Comparison of ENCODE assay signal across 1 cellular context in the genomic region with DNA sequence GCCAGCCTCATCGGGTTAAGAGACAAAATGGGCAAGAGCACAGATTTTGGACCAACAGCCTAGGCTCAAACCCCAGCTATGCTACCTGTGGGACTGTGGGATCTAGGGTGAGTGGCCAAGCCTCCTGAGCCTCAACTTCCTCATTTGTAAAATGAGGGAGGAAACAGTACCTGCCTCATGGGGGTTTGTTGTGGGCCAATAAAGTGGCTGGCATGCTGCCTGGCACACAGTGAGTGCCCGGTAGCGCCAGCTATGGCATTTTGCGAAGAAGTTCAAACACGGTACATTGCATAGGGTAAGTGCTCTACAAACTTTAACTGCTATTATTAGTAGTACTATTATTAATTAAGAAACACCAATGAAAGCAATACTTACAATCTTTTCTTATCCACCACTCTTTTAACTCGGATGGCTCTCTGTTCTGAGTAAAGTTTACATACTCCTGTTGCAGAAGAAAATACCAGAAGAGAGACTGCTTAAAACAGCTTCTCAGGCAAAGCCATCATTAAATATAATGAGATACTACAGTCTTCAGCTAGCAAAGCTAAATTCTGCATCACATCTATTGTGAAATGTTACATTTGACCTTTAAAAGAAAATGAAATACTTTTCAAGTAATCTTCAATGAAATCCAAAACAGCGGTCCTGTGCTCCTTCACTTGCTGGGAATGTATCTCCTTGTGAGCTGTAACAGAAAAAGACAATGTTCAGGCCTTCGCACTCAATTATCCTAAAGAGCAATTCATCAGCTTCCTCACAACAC.
TF ChIP-seq lines count a peak whose summit lies in the region.

No MANE protein-coding gene starts in this region.

TF ChIP-seq in WTC11, 78 proteins besides CTCF, POLR2A, EP300 and RAD21 (continued from another document):
- TF ChIP-seq, protein P1, sequence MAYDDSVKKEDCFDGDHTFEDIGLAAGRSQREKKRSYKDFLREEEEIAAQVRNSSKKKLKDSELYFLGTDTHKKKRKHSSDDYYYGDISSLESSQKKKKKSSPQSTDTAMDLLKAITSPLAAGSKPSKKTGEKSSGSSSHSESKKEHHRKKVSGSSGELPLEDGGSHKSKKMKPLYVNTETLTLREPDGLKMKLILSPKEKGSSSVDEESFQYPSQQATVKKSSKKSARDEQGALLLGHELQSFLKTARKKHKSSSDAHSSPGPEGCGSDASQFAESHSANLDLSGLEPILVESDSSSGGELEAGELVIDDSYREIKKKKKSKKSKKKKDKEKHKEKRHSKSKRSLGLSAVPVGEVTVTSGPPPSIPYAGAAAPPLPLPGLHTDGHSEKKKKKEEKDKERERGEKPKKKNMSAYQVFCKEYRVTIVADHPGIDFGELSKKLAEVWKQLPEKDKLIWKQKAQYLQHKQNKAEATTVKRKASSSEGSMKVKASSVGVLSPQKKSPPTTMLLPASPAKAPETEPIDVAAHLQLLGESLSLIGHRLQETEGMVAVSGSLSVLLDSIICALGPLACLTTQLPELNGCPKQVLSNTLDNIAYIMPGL (CRISPR knock-in tag; IDR thresholded peaks at IDR 0.05): no peak
- TF ChIP-seq TEAD1 (CRISPR knock-in tag; IDR thresholded peaks at IDR 0.05) (no peak), MAX (CRISPR knock-in tag; IDR thresholded peaks at IDR 0.05) (no peak)
- TF ChIP-seq, protein P2, sequence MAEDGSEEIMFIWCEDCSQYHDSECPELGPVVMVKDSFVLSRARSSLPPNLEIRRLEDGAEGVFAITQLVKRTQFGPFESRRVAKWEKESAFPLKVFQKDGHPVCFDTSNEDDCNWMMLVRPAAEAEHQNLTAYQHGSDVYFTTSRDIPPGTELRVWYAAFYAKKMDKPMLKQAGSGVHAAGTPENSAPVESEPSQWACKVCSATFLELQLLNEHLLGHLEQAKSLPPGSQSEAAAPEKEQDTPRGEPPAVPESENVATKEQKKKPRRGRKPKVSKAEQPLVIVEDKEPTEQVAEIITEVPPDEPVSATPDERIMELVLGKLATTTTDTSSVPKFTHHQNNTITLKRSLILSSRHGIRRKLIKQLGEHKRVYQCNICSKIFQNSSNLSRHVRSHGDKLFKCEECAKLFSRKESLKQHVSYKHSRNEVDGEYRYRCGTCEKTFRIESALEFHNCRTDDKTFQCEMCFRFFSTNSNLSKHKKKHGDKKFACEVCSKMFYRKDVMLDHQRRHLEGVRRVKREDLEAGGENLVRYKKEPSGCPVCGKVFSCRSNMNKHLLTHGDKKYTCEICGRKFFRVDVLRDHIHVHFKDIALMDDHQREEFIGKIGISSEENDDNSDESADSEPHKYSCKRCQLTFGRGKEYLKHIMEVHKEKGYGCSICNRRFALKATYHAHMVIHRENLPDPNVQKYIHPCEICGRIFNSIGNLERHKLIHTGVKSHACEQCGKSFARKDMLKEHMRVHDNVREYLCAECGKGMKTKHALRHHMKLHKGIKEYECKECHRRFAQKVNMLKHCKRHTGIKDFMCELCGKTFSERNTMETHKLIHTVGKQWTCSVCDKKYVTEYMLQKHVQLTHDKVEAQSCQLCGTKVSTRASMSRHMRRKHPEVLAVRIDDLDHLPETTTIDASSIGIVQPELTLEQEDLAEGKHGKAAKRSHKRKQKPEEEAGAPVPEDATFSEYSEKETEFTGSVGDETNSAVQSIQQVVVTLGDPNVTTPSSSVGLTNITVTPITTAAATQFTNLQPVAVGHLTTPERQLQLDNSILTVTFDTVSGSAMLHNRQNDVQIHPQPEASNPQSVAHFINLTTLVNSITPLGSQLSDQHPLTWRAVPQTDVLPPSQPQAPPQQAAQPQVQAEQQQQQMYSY (CRISPR knock-in tag; IDR thresholded peaks at IDR 0.05): no peak
TF ChIP-seq in WTC11: peak in this region for 0.
